Comparison of ENCODE assay signal across 9 cellular contexts in the genomic region with DNA sequence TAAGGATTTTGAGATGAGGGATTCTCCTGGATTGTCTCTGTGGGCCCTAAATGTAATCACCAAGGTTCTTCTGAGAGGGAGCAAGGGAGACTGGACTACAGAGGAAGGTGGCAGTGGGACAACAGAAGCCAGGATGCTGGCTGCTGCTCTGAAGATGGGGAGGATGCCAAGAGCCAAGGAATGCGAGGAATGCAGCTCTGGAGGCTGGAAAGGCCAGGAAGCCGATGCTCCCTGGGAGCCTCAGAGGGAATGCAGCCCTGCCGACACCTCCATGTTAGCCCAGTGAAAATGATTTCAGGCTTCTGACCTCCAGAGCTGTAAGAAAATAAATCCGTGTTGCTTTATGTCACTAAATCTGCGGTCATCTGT. TPM values are rescaled to one million over a fixed set of nuclear protein-coding genes. Genes with fewer than 3 reads are reported as not detected.
DNase-seq lines count a peak whose midpoint lies in the region; ATAC-seq and TF ChIP-seq lines count a peak whose summit lies in the region.
"Had no signal": no experiment of that assay in that cellular context is flagged by ENCODE, and none has a peak within 500 bp of the region (broad histone marks: within the 10 kb centered on the region; RNA-seq: fewer than 3 reads in every experiment).

No MANE protein-coding gene starts in this region.

- peaks cover 34 to 69% of the 10 kb centered on the region in 2 donors for H3K4me1 ChIP-seq in ascending aorta
- peaks cover 10 to 60% (median 33%) of the 10 kb centered on the region in 4 donors for H3K4me1 ChIP-seq in stomach

- no peaks in the 10 kb centered on the region for H3K9me3 ChIP-seq in ascending aorta
- H3K9me3 ChIP-seq in stomach, result no peaks in the 10 kb centered on the region

- ATAC-seq in left colon, result no peak
- ATAC-seq in GM21576 (IDR thresholded peaks at IDR 0.05; ENCODE audit: unreplicated experiment), result no peak

- no peak for TF ChIP-seq EP300 in stomach (IDR thresholded peaks at IDR 0.05)

- WGBS in stomach, 5 donors, result 48 to 68% (median 65%) methylated on average over 5 of the region's 5 CpGs

- DNase-seq in HK-2 (ENCODE audit: unreplicated experiment), result peak; percentile 57
- DNase-seq in ascending aorta (ENCODE audit: low spot score in 2 of 2), result peak in 1 of 2 donors; percentile 81
- peak; percentile 80 for DNase-seq in iPS-NIHi11 (ENCODE audit: low spot score)
- DNase-seq in stomach, result no peak
- no peak for DNase-seq in NCI-H146 treated with DMSO at 0.1 percent for 48 hours (lab: John Stamatoyannopoulos, UW; ENCODE audit: unreplicated experiment)
- no peak for DNase-seq in NCI-H345 treated with DMSO at 0.1 percent for 48 hours (lab: John Stamatoyannopoulos, UW; ENCODE audit: unreplicated experiment)
- DNase-seq in left colon, result no peak

- no peak for TF ChIP-seq POLR2A in stomach (IDR thresholded peaks at IDR 0.05)

- intact Hi-C loops in ascending aorta (cut with DNase I) (loop anchor here (5.0 kb wide), 1 partner anchor 38 kb away; no protein-coding TSS in a partner anchor), stomach (cut with DNase I; ENCODE audit: low total_unique reads) (no loop called here), left colon (cut with DNase I, micrococcal nuclease) (no loop called here)

- H3K27ac ChIP-seq in ascending aorta (peak overlapping the region; percentile 24 to 70), stomach (peak overlapping the region in 3 of 5 donors; percentile 16 to 75 (median 21))
- H3K27ac ChIP-seq: epithelial cell of prostate had no signal

- no peaks in the 10 kb centered on the region for H3K27me3 ChIP-seq in ascending aorta
- H3K27me3 ChIP-seq in stomach, result no peaks in the 10 kb centered on the region

- H3K4me3 ChIP-seq in ascending aorta (no peak overlapping the region), stomach (no peak overlapping the region)

- H3K36me3 ChIP-seq in ascending aorta (peaks cover 9 to 37% of the 10 kb centered on the region in 2 donors), stomach (peaks cover 0 to 19% (median 7%) of the 10 kb centered on the region in 4 donors)

- TF ChIP-seq CTCF in ascending aorta (IDR thresholded peaks at IDR 0.05), result no peak
- TF ChIP-seq CTCF in stomach (IDR thresholded peaks at IDR 0.05), result no peak

RNA-seq across cellular contexts. Expression of gene UMPS, which starts 44.0 kb away (rescaled TPM):
- 4.5 TPM for total RNA-seq in ascending aorta
- 10 to 100 TPM in 3 of 5 donors, 1 to 10 TPM in 2; 1.8 to 48.3 (median 28.8) TPM for total RNA-seq in stomach
- 10 to 100 TPM; 12.6 to 24.7 (median 16.4) TPM for polyA plus RNA-seq in stomach
- 10 to 100 TPM; 23.1 to 25.3 TPM for total RNA-seq in left colon

Comparison
In these comparisons a context has a peak if more than half of its experiments do, and no peak if none do; other contexts are left out.
1. DNase-seq: peak in HK-2 (single experiment) and iPS-NIHi11 (single experiment); none in stomach (single experiment), NCI-H146 treated with DMSO at 0.1 percent for 48 hours (single experiment), NCI-H345 treated with DMSO at 0.1 percent for 48 hours (single experiment) and left colon (0 of 2).